In the genomic region with DNA sequence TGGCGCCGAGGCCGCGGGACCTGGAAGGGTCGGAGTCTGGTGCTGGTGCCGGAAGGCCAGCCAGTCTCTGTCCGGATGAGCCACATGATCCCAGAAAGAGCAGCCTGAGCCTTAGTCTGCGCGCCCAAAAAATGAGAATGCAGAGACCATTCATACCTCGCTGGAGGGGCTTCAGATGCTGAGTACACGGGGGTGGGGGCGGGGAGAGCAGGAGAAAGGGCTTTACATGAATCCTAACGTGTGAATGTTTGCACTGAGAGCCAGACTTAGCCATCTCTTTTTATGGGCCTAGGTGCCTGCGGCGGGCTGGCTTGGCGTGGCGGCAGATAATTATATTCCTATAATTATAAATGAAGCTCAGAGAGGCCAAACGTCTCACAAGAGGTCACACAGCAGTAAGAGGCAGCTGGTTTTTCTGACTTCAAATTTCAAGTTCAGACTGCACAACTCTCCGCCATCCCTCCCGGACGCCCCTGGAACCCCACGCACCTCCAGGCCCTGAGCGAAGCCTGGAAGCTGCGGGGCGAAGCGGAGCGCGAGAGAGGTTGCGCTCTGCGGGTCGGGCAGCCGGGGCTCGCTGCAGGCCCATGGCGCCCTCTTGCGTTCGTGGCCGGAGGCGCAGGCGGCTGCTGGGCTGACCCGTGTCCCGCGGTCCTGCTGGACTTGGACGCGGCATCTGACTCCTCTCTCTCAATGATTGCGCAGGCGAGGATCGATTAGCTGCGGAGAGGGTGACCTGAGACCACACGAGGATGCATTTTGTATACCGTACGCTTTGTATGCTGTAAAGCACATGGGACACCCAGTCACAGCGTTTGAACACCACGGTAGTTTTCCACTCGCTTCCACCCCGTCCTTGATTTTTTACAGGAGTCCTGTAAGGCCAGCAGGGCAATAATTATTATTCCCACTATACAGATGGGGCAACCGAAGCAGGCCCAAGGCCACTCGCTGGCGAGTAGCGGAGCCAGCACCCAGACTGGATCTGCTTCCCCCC, we compare ENCODE assay signal across 8 cellular contexts.
DNase-seq lines count a peak whose midpoint lies in the region; ATAC-seq and TF ChIP-seq lines count a peak whose summit lies in the region.

No MANE protein-coding gene starts in this region.

- POLR2A ChIA-PET in naive thymus-derived CD8-positive, alpha-beta T cell (lab: Charles Lee) = no interaction called here

- no peak overlapping the region for H3K27ac Mint-ChIP-seq in activated T-helper 2 cell treated with anti-CD3 and anti-CD28 coated beads, Interferon-gamma antibody, Interleukin-2, Interleukin-4, amounts not matched to agents 10 μg/mL and 5 μg/mL and 100 μg/mL, durations not matched to agents 14 hours and 24 hours and 36 hours
- peak overlapping the region in 1 of 10 donors; percentile 67 for H3K27ac Mint-ChIP-seq in naive thymus-derived CD8-positive, alpha-beta T cell

- TF ChIP-seq CTCF in GM10266 (IDR thresholded peaks at IDR 0.05; ENCODE audit: control insufficient read depth, insufficient read depth, low read depth, missing control alignments) (peak; percentile 96), fibroblast of pulmonary artery (IDR thresholded peaks at IDR 0.05; ENCODE audit: low read length, missing control alignments) (peak; percentile 72)

- peaks cover 5% of the 10 kb centered on the region for H3K4me1 Mint-ChIP-seq in activated T-helper 2 cell treated with anti-CD3 and anti-CD28 coated beads, Interferon-gamma antibody, Interleukin-2, Interleukin-4, amounts not matched to agents 10 μg/mL and 5 μg/mL and 100 μg/mL, durations not matched to agents 14 hours and 24 hours and 36 hours (ENCODE audit: low read depth)
- H3K4me1 Mint-ChIP-seq in naive thymus-derived CD8-positive, alpha-beta T cell = peaks cover 5 to 31% (median 13%) of the 10 kb centered on the region in 4 donors

- ATAC-seq in HG03139 (IDR thresholded peaks at IDR 0.05; ENCODE audit: unreplicated experiment) (peak; percentile 61), HG03095 (IDR thresholded peaks at IDR 0.05; ENCODE audit: unreplicated experiment) (no peak)
- peak; percentile 73 to 82 for ATAC-seq in naive thymus-derived CD8-positive, alpha-beta T cell

- no peaks in the 10 kb centered on the region for H3K36me3 Mint-ChIP-seq in activated T-helper 2 cell treated with anti-CD3 and anti-CD28 coated beads, Interferon-gamma antibody, Interleukin-2, Interleukin-4, amounts not matched to agents 10 μg/mL and 5 μg/mL and 100 μg/mL, durations not matched to agents 14 hours and 24 hours and 36 hours (ENCODE audit: low read depth)
- H3K36me3 Mint-ChIP-seq in naive thymus-derived CD8-positive, alpha-beta T cell = no peaks in the 10 kb centered on the region

- DNase-seq in GM10266 (ENCODE audit: extremely low spot score) (peak; percentile 93), OCI-M1 (lab: John Stamatoyannopoulos, UW) (peak; percentile 72), fibroblast of pulmonary artery (ENCODE audit: low read depth) (peak; percentile 61)
- DNase-seq in activated T-helper 2 cell treated with anti-CD3 and anti-CD28 coated beads, Interferon-gamma antibody, Interleukin-2, Interleukin-4, amounts not matched to agents 10 μg/mL and 5 μg/mL and 100 μg/mL, durations not matched to agents 14 hours and 24 hours and 36 hours (ENCODE audit: low spot score) = peak; percentile 57
- DNase-seq in naive thymus-derived CD8-positive, alpha-beta T cell = peak; percentile 32 to 68 (median 60)
- DNase-seq in stimulated activated naive CD4-positive, alpha-beta T cell (lab: John Stamatoyannopoulos, UW) = peak in 5 of 6 experiments; percentile 18 to 61 (median 40)

- peak overlapping the region; percentile 25 for H3K4me3 ChIP-seq in fibroblast of pulmonary artery (replicated peaks; ENCODE audit: low read depth, low read length)

- no peaks in the 10 kb centered on the region for H3K9me3 Mint-ChIP-seq in activated T-helper 2 cell treated with anti-CD3 and anti-CD28 coated beads, Interferon-gamma antibody, Interleukin-2, Interleukin-4, amounts not matched to agents 10 μg/mL and 5 μg/mL and 100 μg/mL, durations not matched to agents 14 hours and 24 hours and 36 hours
- peaks cover 0 to 3% (median 0%) of the 10 kb centered on the region in 9 donors for H3K9me3 Mint-ChIP-seq in naive thymus-derived CD8-positive, alpha-beta T cell

- H3K27me3 Mint-ChIP-seq in activated T-helper 2 cell treated with anti-CD3 and anti-CD28 coated beads, Interferon-gamma antibody, Interleukin-2, Interleukin-4, amounts not matched to agents 10 μg/mL and 5 μg/mL and 100 μg/mL, durations not matched to agents 14 hours and 24 hours and 36 hours (ENCODE audit: low read depth) = peaks cover 72% of the 10 kb centered on the region
- peaks cover 39 to 88% (median 60%) of the 10 kb centered on the region in 5 donors for H3K27me3 Mint-ChIP-seq in naive thymus-derived CD8-positive, alpha-beta T cell

- intact Hi-C loops in activated T-helper 2 cell treated with anti-CD3 and anti-CD28 coated beads, Interferon-gamma antibody, Interleukin-2, Interleukin-4, amounts not matched to agents 10 μg/mL and 5 μg/mL and 100 μg/mL, durations not matched to agents 14 hours and 24 hours and 36 hours (cut with micrococcal nuclease) = loop anchor here (2.0 to 5.0 kb wide), 4 partner anchors 16 to 483 kb away; no protein-coding TSS in a partner anchor

- no peak overlapping the region for H3K4me3 Mint-ChIP-seq in activated T-helper 2 cell treated with anti-CD3 and anti-CD28 coated beads, Interferon-gamma antibody, Interleukin-2, Interleukin-4, amounts not matched to agents 10 μg/mL and 5 μg/mL and 100 μg/mL, durations not matched to agents 14 hours and 24 hours and 36 hours (ENCODE audit: low read depth)
- peak overlapping the region in 8 of 10 donors; percentile 18 to 62 (median 38) for H3K4me3 Mint-ChIP-seq in naive thymus-derived CD8-positive, alpha-beta T cell

Comparison
In these comparisons a context has a peak if more than half of its experiments do, and no peak if none do; other contexts are left out.
1. DNase-seq: peak in every context shown above with its lines; median percentile 93 in GM10266; 72 in OCI-M1; 61 in fibroblast of pulmonary artery; 60 in naive thymus-derived CD8-positive, alpha-beta T cell; 57 in activated T-helper 2 cell treated with anti-CD3 and anti-CD28 coated beads, Interferon-gamma antibody, Interleukin-2, Interleukin-4, amounts not matched to agents 10 μg/mL and 5 μg/mL and 100 μg/mL, durations not matched to agents 14 hours and 24 hours and 36 hours; 40 in stimulated activated naive CD4-positive, alpha-beta T cell.